13 cellular contexts compared by ENCODE assay signal in the genomic region with DNA sequence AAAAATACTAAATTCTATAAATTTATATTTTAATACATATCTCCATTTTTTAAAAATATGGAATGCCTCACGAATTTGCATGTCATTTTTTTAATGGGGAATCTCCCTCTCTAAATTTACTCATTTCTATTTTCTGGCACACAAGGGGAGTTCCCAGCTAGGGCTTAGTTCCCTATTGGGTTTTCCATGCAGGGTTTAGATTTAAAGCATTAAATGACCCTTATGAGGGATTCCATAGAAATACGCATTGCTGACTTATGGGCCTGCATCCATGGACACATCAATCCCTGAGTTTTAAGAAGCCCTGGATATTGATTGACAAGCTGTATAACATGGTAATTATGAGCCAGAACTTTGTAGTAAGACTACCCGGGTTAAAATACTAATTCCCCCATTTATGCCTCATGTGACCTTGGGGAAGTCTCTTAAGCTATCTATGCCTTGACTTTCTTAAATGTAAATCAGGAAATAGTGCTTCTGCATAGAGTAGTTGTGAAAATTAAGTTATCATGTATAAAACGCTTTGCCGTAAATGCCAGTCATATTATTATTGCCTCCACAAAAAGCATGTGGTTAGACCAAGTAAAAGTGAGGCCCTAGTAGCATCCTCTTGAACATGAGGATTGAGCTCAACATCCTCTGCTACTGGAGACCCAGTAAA.
A peak's percentile ranks its signal among the peaks of the same experiment; 100 is the strongest.
DNase-seq lines count a peak whose midpoint lies in the region; ATAC-seq and TF ChIP-seq lines count a peak whose summit lies in the region.
"Had no signal": no experiment of that assay in that cellular context is flagged by ENCODE, and none has a peak within 500 bp of the region (broad histone marks: within the 10 kb centered on the region; RNA-seq: fewer than 3 reads in every experiment).

No MANE protein-coding gene starts in this region.

- no peak for TF ChIP-seq CTCF in activated B cell treated with CpG ODN at 0.5 μM for 24 hours (IDR thresholded peaks at IDR 0.05)
- TF ChIP-seq CTCF in activated CD8-positive, alpha-beta T cell treated with anti-CD3 and anti-CD28 coated beads for 36 hours (IDR thresholded peaks at IDR 0.05) = no peak

- DNase-seq in activated B cell treated with CpG ODN at 0.5 μM for 24 hours = no peak
- no peak for DNase-seq in activated CD8-positive, alpha-beta T cell treated with anti-CD3 and anti-CD28 coated beads for 36 hours
- no peak for DNase-seq in activated T-cell treated with anti-CD3 and anti-CD28 coated beads, Interleukin-2, amount 50 U/mL, for 1 hour
- DNase-seq in T-cell = no peak
- DNase-seq: C1 segment of cervical spinal cord, gastrocnemius medialis, NCI-H2171 treated with DMSO at 0.1 percent for 48 hours had no signal

- H3K4me3 Mint-ChIP-seq in activated B cell treated with CpG ODN at 0.5 μM for 24 hours (peak overlapping the region; percentile 56), T-cell (no peak overlapping the region)
- H3K4me3 Mint-ChIP-seq in activated CD8-positive, alpha-beta T cell treated with anti-CD3 and anti-CD28 coated beads for 36 hours = no peak overlapping the region
- H3K4me3 Mint-ChIP-seq: activated naive CD8-positive, alpha-beta T cell had no signal

- H3K27me3 Mint-ChIP-seq in activated B cell treated with CpG ODN at 0.5 μM for 24 hours (no peaks in the 10 kb centered on the region), T-cell (peaks cover under 1 to 5% of the 10 kb centered on the region in 2 donors)
- peaks cover under 1% of the 10 kb centered on the region for H3K27me3 Mint-ChIP-seq in activated CD8-positive, alpha-beta T cell treated with anti-CD3 and anti-CD28 coated beads for 36 hours
- H3K27me3 Mint-ChIP-seq: activated naive CD8-positive, alpha-beta T cell had no signal

- H3K36me3 Mint-ChIP-seq in activated B cell treated with CpG ODN at 0.5 μM for 24 hours (ENCODE audit: low read depth) (peaks cover 1% of the 10 kb centered on the region), T-cell (no peaks in the 10 kb centered on the region)
- no peaks in the 10 kb centered on the region for H3K36me3 Mint-ChIP-seq in activated CD8-positive, alpha-beta T cell treated with anti-CD3 and anti-CD28 coated beads for 36 hours (ENCODE audit: low read depth)
- H3K36me3 Mint-ChIP-seq: activated naive CD8-positive, alpha-beta T cell had no signal

- CTCF ChIA-PET in activated B cell treated with CpG ODN at 0.5 μM for 24 hours (lab: Charles Lee) = interaction anchor here (0.6 to 3.1 kb wide), 6 partner anchors 11 to 252 kb away, joined by 3 to 21 read pairs (median 4); no protein-coding TSS in a partner anchor
- CTCF ChIA-PET in activated CD8-positive, alpha-beta T cell treated with anti-CD3 and anti-CD28 coated beads for 36 hours (lab: Charles Lee) = interaction anchor here (1.0 to 2.5 kb wide), 5 partner anchors 88 to 299 kb away, joined by 3 to 11 read pairs (median 4); no protein-coding TSS in a partner anchor
- CTCF ChIA-PET in T-cell (lab: Charles Lee) = interaction anchor here (1.0 to 13.0 kb wide), 2 partner anchors 250 to 252 kb away, joined by 3 to 248 read pairs; no protein-coding TSS in a partner anchor

- H3K9me3 Mint-ChIP-seq in activated B cell treated with CpG ODN at 0.5 μM for 24 hours = peaks cover 4% of the 10 kb centered on the region
- peaks cover under 1% of the 10 kb centered on the region for H3K9me3 Mint-ChIP-seq in activated CD8-positive, alpha-beta T cell treated with anti-CD3 and anti-CD28 coated beads for 36 hours
- no peaks in the 10 kb centered on the region for H3K9me3 Mint-ChIP-seq in T-cell

- POLR2A ChIA-PET in activated B cell treated with CpG ODN at 0.5 μM for 24 hours (lab: Charles Lee) (interaction anchor here (0.7 to 3.6 kb wide), 14 partner anchors 8 to 409 kb away, joined by 3 to 36 read pairs (median 4); a partner anchor contains a TSS), T-cell (lab: Charles Lee) (no interaction called here)
- POLR2A ChIA-PET in activated CD8-positive, alpha-beta T cell treated with anti-CD3 and anti-CD28 coated beads for 36 hours (lab: Charles Lee) = no interaction called here

- H3K27ac Mint-ChIP-seq in activated B cell treated with CpG ODN at 0.5 μM for 24 hours = peak overlapping the region; percentile 93
- no peak overlapping the region for H3K27ac Mint-ChIP-seq in activated CD8-positive, alpha-beta T cell treated with anti-CD3 and anti-CD28 coated beads for 36 hours
- H3K27ac Mint-ChIP-seq in T-cell = no peak overlapping the region
- H3K27ac Mint-ChIP-seq: activated naive CD8-positive, alpha-beta T cell had no signal

- peak; percentile 33 for ATAC-seq in GM18861 (IDR thresholded peaks at IDR 0.05; ENCODE audit: unreplicated experiment)
- ATAC-seq in GM21447 (IDR thresholded peaks at IDR 0.05; ENCODE audit: unreplicated experiment) = peak; percentile 61
- ATAC-seq in HG03025 (IDR thresholded peaks at IDR 0.05; ENCODE audit: low FRiP score, unreplicated experiment) = peak; percentile 58
- peak; percentile 80 for ATAC-seq in activated B cell treated with CpG ODN at 0.5 μM for 24 hours (ENCODE audit: low read depth)
- ATAC-seq in activated CD8-positive, alpha-beta T cell treated with anti-CD3 and anti-CD28 coated beads for 36 hours = no peak
- ATAC-seq in GM18519 (IDR thresholded peaks at IDR 0.05; ENCODE audit: low FRiP score, unreplicated experiment) = no peak
- no peak for ATAC-seq in T-cell (replicated peaks in 1 of 4)
- ATAC-seq: gastrocnemius medialis, SK-N-SH treated with all-trans-retinoic acid at 6 μM for 48 hours had no signal

- intact Hi-C loops in activated B cell treated with CpG ODN at 0.5 μM for 24 hours (cut with micrococcal nuclease) = loop anchor here (1.0 to 2.0 kb wide), 3 partner anchors 8 to 163 kb away; no protein-coding TSS in a partner anchor
- intact Hi-C loops in activated CD8-positive, alpha-beta T cell treated with anti-CD3 and anti-CD28 coated beads for 36 hours (cut with micrococcal nuclease) = no loop called here

- H3K4me1 Mint-ChIP-seq in activated B cell treated with CpG ODN at 0.5 μM for 24 hours (peaks cover 63% of the 10 kb centered on the region), T-cell (no peaks in the 10 kb centered on the region)
- peaks cover under 1% of the 10 kb centered on the region for H3K4me1 Mint-ChIP-seq in activated CD8-positive, alpha-beta T cell treated with anti-CD3 and anti-CD28 coated beads for 36 hours (ENCODE audit: low read depth)

Comparison
In these comparisons a context has a peak if more than half of its experiments do, and no peak if none do; other contexts are left out.
1. ATAC-seq: peak in GM18861 (single experiment), GM21447 (single experiment), HG03025 (single experiment) and activated B cell treated with CpG ODN at 0.5 μM for 24 hours (single experiment); none in activated CD8-positive, alpha-beta T cell treated with anti-CD3 and anti-CD28 coated beads for 36 hours (single experiment), GM18519 (single experiment) and T-cell (0 of 4).